Comparison of ENCODE assay signal across 11 cellular contexts in the genomic region with DNA sequence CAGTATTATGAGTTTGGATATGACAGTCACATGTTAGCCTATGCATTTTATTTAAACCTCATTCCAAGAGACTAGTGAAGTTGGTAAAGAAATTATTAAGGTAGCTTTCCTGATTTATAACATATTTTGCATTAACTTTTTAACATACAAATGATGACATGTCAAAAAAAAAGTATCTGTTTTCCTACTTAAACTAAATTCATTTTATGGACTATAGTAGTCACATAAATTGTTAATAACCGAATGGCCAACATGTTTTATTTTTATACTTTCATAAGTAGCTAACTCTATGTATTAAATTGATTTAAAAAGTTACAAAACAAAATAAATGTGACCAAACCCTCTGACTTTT. TPM values are rescaled to one million over a fixed set of nuclear protein-coding genes. Genes with fewer than 3 reads are reported as not detected.
A peak's percentile ranks its signal among the peaks of the same experiment; 100 is the strongest.
DNase-seq lines count a peak whose midpoint lies in the region; ATAC-seq and TF ChIP-seq lines count a peak whose summit lies in the region.
"Had no signal": no experiment of that assay in that cellular context is flagged by ENCODE, and none has a peak within 500 bp of the region (broad histone marks: within the 10 kb centered on the region; RNA-seq: fewer than 3 reads in every experiment).

No MANE protein-coding gene starts in this region.

- peaks cover 3% of the 10 kb centered on the region for H3K9me3 Mint-ChIP-seq in T-helper 1 cell treated with Interleukin-12 subunit alpha and Interleukin-12 subunit beta and Interleukin-4 antibody, amounts not matched to agents 30 μg/mL and 1 μg/mL, for 36 hours

- peak overlapping the region; percentile 94 for H3K4me3 Mint-ChIP-seq in T-helper 1 cell treated with Interleukin-12 subunit alpha and Interleukin-12 subunit beta and Interleukin-4 antibody, amounts not matched to agents 30 μg/mL and 1 μg/mL, for 36 hours

- no peak for TF ChIP-seq CTCF in NB4 (IDR thresholded peaks at IDR 0.05; ENCODE audit: low read depth, low read length)
- no peak for TF ChIP-seq CTCF in colonic mucosa (IDR thresholded peaks at IDR 0.05)

- H3K27ac Mint-ChIP-seq in T-helper 1 cell treated with Interleukin-12 subunit alpha and Interleukin-12 subunit beta and Interleukin-4 antibody, amounts not matched to agents 30 μg/mL and 1 μg/mL, for 36 hours: peak overlapping the region; percentile 71

- H3K36me3 ChIP-seq in colonic mucosa (no peaks in the 10 kb centered on the region), skeletal muscle satellite cell (ENCODE audit: insufficient read depth, low read length) (no peaks in the 10 kb centered on the region)
- H3K36me3 ChIP-seq: prostate gland had no signal

- peak overlapping the region; percentile 74 for H3K27ac ChIP-seq in colonic mucosa
- H3K27ac ChIP-seq: prostate gland had no signal

- ATAC-seq in HG02885 (IDR thresholded peaks at IDR 0.05; ENCODE audit: poor library complexity, unreplicated experiment) (no peak), HG02938 (IDR thresholded peaks at IDR 0.05; ENCODE audit: unreplicated experiment) (no peak), HG03439 (IDR thresholded peaks at IDR 0.05; ENCODE audit: unreplicated experiment) (no peak)

- peaks cover 36% of the 10 kb centered on the region for H3K4me1 Mint-ChIP-seq in T-helper 1 cell treated with Interleukin-12 subunit alpha and Interleukin-12 subunit beta and Interleukin-4 antibody, amounts not matched to agents 30 μg/mL and 1 μg/mL, for 36 hours (ENCODE audit: low read depth)

- H3K4me3 ChIP-seq in NB4 (ENCODE audit: low read depth, low read length) (peak overlapping the region; percentile 74), colonic mucosa (peak overlapping the region; percentile 22), skeletal muscle satellite cell (ENCODE audit: low read length) (no peak overlapping the region)
- H3K4me3 ChIP-seq: prostate gland had no signal

- H3K9ac ChIP-seq in colonic mucosa (ENCODE audit: low read depth in 2 of 2, low read length in 2 of 2): no peak overlapping the region
- H3K9ac ChIP-seq in skeletal muscle satellite cell (ENCODE audit: low read depth, low read length): peak overlapping the region; percentile 81

- H3K36me3 Mint-ChIP-seq in T-helper 1 cell treated with Interleukin-12 subunit alpha and Interleukin-12 subunit beta and Interleukin-4 antibody, amounts not matched to agents 30 μg/mL and 1 μg/mL, for 36 hours (ENCODE audit: low read depth): peaks cover 16% of the 10 kb centered on the region

- no peak overlapping the region for H3K4me2 ChIP-seq in skeletal muscle satellite cell (ENCODE audit: low read length)

- intact Hi-C loops in colonic mucosa (cut with DNase I): no loop called here

- no peak for TF ChIP-seq POLR2A in NB4 (IDR thresholded peaks at IDR 0.05; ENCODE audit: extremely low read depth, insufficient read length)

- H3K9me3 ChIP-seq in colonic mucosa (no peaks in the 10 kb centered on the region), skeletal muscle satellite cell (replicated peaks; ENCODE audit: low read length) (no peaks in the 10 kb centered on the region)
- H3K9me3 ChIP-seq: prostate gland had no signal

- DNase-seq in T-helper 1 cell (no peak), NB4 (ENCODE audit: low read depth) (no peak), colonic mucosa (no peak)
- DNase-seq: aorta, NCI-H1436 had no signal

- no peaks in the 10 kb centered on the region for H3K27me3 ChIP-seq in colonic mucosa
- H3K27me3 ChIP-seq in skeletal muscle satellite cell (ENCODE audit: control insufficient read depth, insufficient read depth, low read length): no peaks in the 10 kb centered on the region

- no peaks in the 10 kb centered on the region for H3K4me1 ChIP-seq in colonic mucosa
- H3K4me1 ChIP-seq in skeletal muscle satellite cell (ENCODE audit: control insufficient read depth, insufficient read depth, low read length): peaks cover 53% of the 10 kb centered on the region

- H3K27me3 Mint-ChIP-seq in T-helper 1 cell treated with Interleukin-12 subunit alpha and Interleukin-12 subunit beta and Interleukin-4 antibody, amounts not matched to agents 30 μg/mL and 1 μg/mL, for 36 hours (ENCODE audit: low read depth): no peaks in the 10 kb centered on the region

RNA-seq across cellular contexts. Expression of a gene that starts 14.7 kb away (rescaled TPM):
- 10 to 100 TPM; 39.5 to 50.5 TPM for total RNA-seq in colonic mucosa
- total RNA-seq in skeletal muscle satellite cell (2012; rRNA removed): 25.8 and 37.8 TPM in 2 replicates

RNA-seq across cellular contexts. Expression of a gene that starts 18.4 kb away (rescaled TPM):
- 10 to 100 TPM; 42.0 to 51.8 TPM for total RNA-seq in colonic mucosa
- 18.8 and 19.0 TPM in 2 replicates for total RNA-seq in skeletal muscle satellite cell (2012; rRNA removed)
